ENCODE assay signal across 25 cellular contexts in the genomic region with DNA sequence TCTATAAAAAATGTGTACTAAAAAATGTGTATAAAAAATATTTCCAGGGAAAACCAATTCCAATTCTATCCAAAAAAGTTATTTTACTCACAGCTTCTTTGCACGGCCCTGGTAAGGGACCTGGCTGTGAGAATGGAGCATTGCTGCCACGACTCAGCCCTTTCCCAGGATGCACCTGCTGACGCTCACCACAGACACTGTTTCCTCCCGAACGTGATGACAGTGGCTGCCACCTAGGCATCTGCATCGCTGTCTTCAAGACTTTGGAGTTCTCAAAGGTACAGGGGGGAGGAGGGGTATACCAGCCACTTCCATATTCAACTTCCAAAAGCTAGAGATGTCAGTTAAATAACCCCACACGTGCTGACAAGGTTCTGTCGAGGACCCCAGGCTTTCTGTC. TPM values are rescaled to one million over a fixed set of nuclear protein-coding genes. Genes with fewer than 3 reads are reported as not detected.
DNase-seq lines count a peak whose midpoint lies in the region; ATAC-seq and TF ChIP-seq lines count a peak whose summit lies in the region.
"Had no signal": no experiment of that assay in that cellular context is flagged by ENCODE, and none has a peak within 500 bp of the region (broad histone marks: within the 10 kb centered on the region; RNA-seq: fewer than 3 reads in every experiment).

No MANE protein-coding gene starts in this region.

- no peak overlapping the region for H3K27ac ChIP-seq in adrenal gland
- H3K27ac ChIP-seq: 22Rv1, C4-2B had no signal

- POLR2A ChIA-PET in WTC11 (lab: Charles Lee), result no interaction called here

- no peak for TF ChIP-seq POLR2A in adrenal gland (IDR thresholded peaks at IDR 0.05)

- H3K27me3 ChIP-seq in adrenal gland, result no peaks in the 10 kb centered on the region

- no peaks in the 10 kb centered on the region for H3K4me1 ChIP-seq in adrenal gland (replicated peaks in 1 of 2)

- CTCF ChIA-PET in activated naive CD4-positive, alpha-beta T cell treated with anti-CD3 and anti-CD28 coated beads, Interleukin-2, amount 10 ng/mL, durations not matched to agents 7 days and 5 days (lab: Charles Lee), result no interaction called here
- CTCF ChIA-PET in activated naive CD4-positive, alpha-beta T cell treated with anti-CD3 and anti-CD28 coated beads for 36 hours (lab: Charles Lee), result interaction anchor here (0.6 to 1.2 kb wide), 4 partner anchors 36 to 365 kb away, joined by 3 to 4 read pairs (median 4); no protein-coding TSS in a partner anchor
- CTCF ChIA-PET in WTC11 (lab: Charles Lee), result no interaction called here

- H3K36me3 Mint-ChIP-seq in T-helper 2 cell treated with Interferon-gamma antibody and Interleukin-4, amounts not matched to agents 5 μg/mL and 100 μg/mL, for 36 hours (ENCODE audit: low read depth), result peaks cover 15% of the 10 kb centered on the region
- peaks cover 36% of the 10 kb centered on the region for H3K36me3 Mint-ChIP-seq in activated naive CD4-positive, alpha-beta T cell treated with anti-CD3 and anti-CD28 coated beads, Interleukin-2, amount 10 ng/mL, durations not matched to agents 7 days and 5 days
- H3K36me3 Mint-ChIP-seq in activated naive CD4-positive, alpha-beta T cell treated with anti-CD3 and anti-CD28 coated beads for 36 hours (ENCODE audit: low read depth), result peaks cover 20% of the 10 kb centered on the region
- peaks cover 21% of the 10 kb centered on the region; the same call in 1 of the 2 replicates for H3K36me3 Mint-ChIP-seq in WTC11
- H3K36me3 Mint-ChIP-seq: CD8-positive, alpha-beta memory T cell had no signal

- 76 to 85% (median 82%) methylated on average over 7 to 8 of the region's 8 CpGs for WGBS in adrenal gland, 4 donors

- no peak for DNase-seq in T-helper 2 cell treated with Interferon-gamma antibody and Interleukin-4, amounts not matched to agents 5 μg/mL and 100 μg/mL, for 36 hours (ENCODE audit: low spot score)
- no peak for DNase-seq in T-helper 2 cell
- DNase-seq in activated naive CD4-positive, alpha-beta T cell treated with anti-CD3 and anti-CD28 coated beads, Interleukin-2, amount 10 ng/mL, durations not matched to agents 7 days and 5 days, result no peak
- DNase-seq in activated naive CD4-positive, alpha-beta T cell treated with anti-CD3 and anti-CD28 coated beads for 36 hours, result no peak
- no peak for DNase-seq in WTC11 (ENCODE audit: low spot score)
- DNase-seq in putamen (ENCODE audit: low spot score), result peak; percentile 19
- no peak for DNase-seq in adrenal gland
- no peak for DNase-seq in SKM-1 treated with dmso at 0.1 percent for 144 hours (lab: John Stamatoyannopoulos, UW; ENCODE audit: unreplicated experiment)
- DNase-seq: ACHN; Calu3; CD8-positive, alpha-beta memory T cell; DMS153; GOT3; KG1; NCI-H1105; NCI-H146; NCI-H2029; NCI-H2227 treated with DMSO at 0.1 percent for 48 hours; NCI-H510A treated with DMSO at 0.1 percent for 48 hours; NCI-H774; NK-92 treated with Interleukin-12 subunit alpha and Interleukin-12 subunit beta, amount 100 ng/mL, for 24 hours; SIG-M5 had no signal

- H3K4me1 Mint-ChIP-seq in T-helper 2 cell treated with Interferon-gamma antibody and Interleukin-4, amounts not matched to agents 5 μg/mL and 100 μg/mL, for 36 hours (ENCODE audit: low read depth), result peaks cover 5% of the 10 kb centered on the region
- peaks cover 9% of the 10 kb centered on the region for H3K4me1 Mint-ChIP-seq in activated naive CD4-positive, alpha-beta T cell treated with anti-CD3 and anti-CD28 coated beads, Interleukin-2, amount 10 ng/mL, durations not matched to agents 7 days and 5 days
- H3K4me1 Mint-ChIP-seq in activated naive CD4-positive, alpha-beta T cell treated with anti-CD3 and anti-CD28 coated beads for 36 hours (ENCODE audit: low read depth), result peaks cover 15% of the 10 kb centered on the region
- H3K4me1 Mint-ChIP-seq in WTC11, result peaks cover 20% of the 10 kb centered on the region

- no peak for ATAC-seq in WTC11
- ATAC-seq: HCT116 had no signal

- H3K27me3 Mint-ChIP-seq in T-helper 2 cell treated with Interferon-gamma antibody and Interleukin-4, amounts not matched to agents 5 μg/mL and 100 μg/mL, for 36 hours (ENCODE audit: low read depth), result no peaks in the 10 kb centered on the region
- H3K27me3 Mint-ChIP-seq in activated naive CD4-positive, alpha-beta T cell treated with anti-CD3 and anti-CD28 coated beads, Interleukin-2, amount 10 ng/mL, durations not matched to agents 7 days and 5 days, result no peaks in the 10 kb centered on the region
- H3K27me3 Mint-ChIP-seq in activated naive CD4-positive, alpha-beta T cell treated with anti-CD3 and anti-CD28 coated beads for 36 hours (ENCODE audit: low read depth), result no peaks in the 10 kb centered on the region
- H3K27me3 Mint-ChIP-seq in WTC11 (ENCODE audit: low read depth), result no peaks in the 10 kb centered on the region
- H3K27me3 Mint-ChIP-seq: CD8-positive, alpha-beta memory T cell had no signal

- H3K9me3 Mint-ChIP-seq in T-helper 2 cell treated with Interferon-gamma antibody and Interleukin-4, amounts not matched to agents 5 μg/mL and 100 μg/mL, for 36 hours, result no peaks in the 10 kb centered on the region
- no peaks in the 10 kb centered on the region for H3K9me3 Mint-ChIP-seq in activated naive CD4-positive, alpha-beta T cell treated with anti-CD3 and anti-CD28 coated beads, Interleukin-2, amount 10 ng/mL, durations not matched to agents 7 days and 5 days
- H3K9me3 Mint-ChIP-seq in activated naive CD4-positive, alpha-beta T cell treated with anti-CD3 and anti-CD28 coated beads for 36 hours, result no peaks in the 10 kb centered on the region
- H3K9me3 Mint-ChIP-seq in WTC11, result no peaks in the 10 kb centered on the region
- H3K9me3 Mint-ChIP-seq: CD8-positive, alpha-beta memory T cell had no signal

- no peaks in the 10 kb centered on the region for H3K36me3 ChIP-seq in adrenal gland (replicated peaks in 1 of 2)

- H3K27ac Mint-ChIP-seq in T-helper 2 cell treated with Interferon-gamma antibody and Interleukin-4, amounts not matched to agents 5 μg/mL and 100 μg/mL, for 36 hours, result peak overlapping the region; percentile 3
- H3K27ac Mint-ChIP-seq in activated naive CD4-positive, alpha-beta T cell treated with anti-CD3 and anti-CD28 coated beads, Interleukin-2, amount 10 ng/mL, durations not matched to agents 7 days and 5 days, result peak overlapping the region; percentile 76
- H3K27ac Mint-ChIP-seq in activated naive CD4-positive, alpha-beta T cell treated with anti-CD3 and anti-CD28 coated beads for 36 hours, result no peak overlapping the region
- H3K27ac Mint-ChIP-seq in WTC11, result peak overlapping the region; percentile 47; the same call in 1 of the 2 replicates
- H3K27ac Mint-ChIP-seq: CD8-positive, alpha-beta memory T cell had no signal

- no peak for TF ChIP-seq CTCF in WTC11 (IDR thresholded peaks at IDR 0.05)
- TF ChIP-seq CTCF in adrenal gland (IDR thresholded peaks at IDR 0.05), result no peak

- no peak overlapping the region for H3K4me3 ChIP-seq in adrenal gland

- intact Hi-C loops in activated naive CD4-positive, alpha-beta T cell treated with anti-CD3 and anti-CD28 coated beads for 36 hours (cut with micrococcal nuclease), result no loop called here
- intact Hi-C loops in adrenal gland (cut with DNase I), result no loop called here

- H3K9me3 ChIP-seq in adrenal gland (replicated peaks in 1 of 3), result no peaks in the 10 kb centered on the region

- H3K4me3 Mint-ChIP-seq in T-helper 2 cell treated with Interferon-gamma antibody and Interleukin-4, amounts not matched to agents 5 μg/mL and 100 μg/mL, for 36 hours, result no peak overlapping the region
- H3K4me3 Mint-ChIP-seq in activated naive CD4-positive, alpha-beta T cell treated with anti-CD3 and anti-CD28 coated beads, Interleukin-2, amount 10 ng/mL, durations not matched to agents 7 days and 5 days, result no peak overlapping the region
- no peak overlapping the region for H3K4me3 Mint-ChIP-seq in activated naive CD4-positive, alpha-beta T cell treated with anti-CD3 and anti-CD28 coated beads for 36 hours
- H3K4me3 Mint-ChIP-seq in WTC11, result no peak overlapping the region
- H3K4me3 Mint-ChIP-seq: CD8-positive, alpha-beta memory T cell had no signal

TF ChIP-seq in WTC11, 78 proteins besides CTCF, POLR2A, EP300 and RAD21 (continues in another document):
- TF ChIP-seq GRHL2 (CRISPR knock-in tag; IDR thresholded peaks at IDR 0.05; ENCODE audit: insufficient replicate concordance, severe bottlenecking), result no peak
- no peak for TF ChIP-seq GABPB1 (CRISPR knock-in tag; IDR thresholded peaks at IDR 0.05)
- no peak for TF ChIP-seq ZNF138 (CRISPR knock-in tag; conservative IDR thresholded peaks at IDR 0.05)
- TF ChIP-seq, protein P1, sequence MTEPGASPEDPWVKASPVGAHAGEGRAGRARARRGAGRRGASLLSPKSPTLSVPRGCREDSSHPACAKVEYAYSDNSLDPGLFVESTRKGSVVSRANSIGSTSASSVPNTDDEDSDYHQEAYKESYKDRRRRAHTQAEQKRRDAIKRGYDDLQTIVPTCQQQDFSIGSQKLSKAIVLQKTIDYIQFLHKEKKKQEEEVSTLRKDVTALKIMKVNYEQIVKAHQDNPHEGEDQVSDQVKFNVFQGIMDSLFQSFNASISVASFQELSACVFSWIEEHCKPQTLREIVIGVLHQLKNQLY (CRISPR knock-in tag; IDR thresholded peaks at IDR 0.05), result no peak
- no peak for TF ChIP-seq NR3C1 (CRISPR knock-in tag; conservative IDR thresholded peaks at IDR 0.05; ENCODE audit: low read depth)

RNA-seq across cellular contexts. Expression of gene PTPRN2, which starts 23.9 kb away (rescaled TPM):
- under 1 TPM; 0.54 to 0.62 TPM for total RNA-seq in activated naive CD4-positive, alpha-beta T cell treated with anti-CD3 and anti-CD28 coated beads for 36 hours
- total RNA-seq in WTC11 (2021) (2.6 to 4.7 TPM (median 3.9 TPM) in 3 replicates), adrenal gland (10 to 100 TPM in 3 of 8 donors, 1 to 10 TPM in 5; 2.2 to 16.2 (median 3.2) TPM)
- polyA plus RNA-seq in adrenal gland, result 10 to 100 TPM in 1 of 3 donors, 1 to 10 TPM in 2; 3.3 to 10.8 (median 8.4) TPM
